In genomic region chr1:69475021-69475420, GRCh38 we compare ENCODE assay signal across 19 cellular contexts.
DNase-seq lines count a peak whose midpoint lies in the region; ATAC-seq and TF ChIP-seq lines count a peak whose summit lies in the region.
"Had no signal": no experiment of that assay in that cellular context is flagged by ENCODE, and none has a peak within 500 bp of the region (broad histone marks: within the 10 kb centered on the region; RNA-seq: fewer than 3 reads in every experiment).

No MANE protein-coding gene starts in this region.

- H3K4me1 ChIP-seq in foreskin keratinocyte (peaks cover 6% of the 10 kb centered on the region), neural progenitor cell (peaks cover 5% of the 10 kb centered on the region)

- H3K4me3 ChIP-seq in neural progenitor cell = no peak overlapping the region
- H3K4me3 ChIP-seq: GM12878 had no signal

- peak overlapping the region; percentile 15 for H3K27ac Mint-ChIP-seq in neural progenitor cell
- H3K27ac Mint-ChIP-seq in activated CD4-positive, alpha-beta T cell treated with anti-CD3 and anti-CD28 coated beads, Interleukin-2, amount 10 ng/mL, durations not matched to agents 24 days and 14 days = no peak overlapping the region
- H3K27ac Mint-ChIP-seq: B cell; CD4-positive, alpha-beta T cell; HFFc6 had no signal

- no peak overlapping the region for H3K9ac ChIP-seq in neural progenitor cell

- H3K9me3 ChIP-seq in neural progenitor cell (ENCODE audit: low read depth) = no peaks in the 10 kb centered on the region

- ATAC-seq in foreskin keratinocyte = peak; percentile 99
- ATAC-seq in HG03457 (IDR thresholded peaks at IDR 0.05; ENCODE audit: unreplicated experiment) = no peak
- ATAC-seq: GM12878 had no signal

- DNase-seq in M059J (ENCODE audit: low read depth) = peak; percentile 29
- DNase-seq in astrocyte of the hippocampus (ENCODE audit: low read depth, low spot score) = peak; percentile 10
- DNase-seq in foreskin keratinocyte = peak; percentile 91 to 96
- no peak for DNase-seq in neural progenitor cell (ENCODE audit: low spot score)
- no peak for DNase-seq in activated CD4-positive, CD25-positive, alpha-beta regulatory T cell treated with anti-CD3 and anti-CD28 coated beads, Interleukin-2, amount 50 U/mL, for 72 hours
- DNase-seq in activated CD4-positive, alpha-beta T cell treated with anti-CD3 and anti-CD28 coated beads, Interleukin-2, amount 10 ng/mL, durations not matched to agents 24 days and 14 days = no peak
- DNase-seq in activated CD4-positive, alpha-beta T cell treated with anti-CD3 and anti-CD28 coated beads, Interleukin-2, amount 50 U/mL, for 4 hours = no peak
- DNase-seq: ACHN; C1 segment of cervical spinal cord; Calu3; CD4-positive, alpha-beta T cell; DMS 273 treated with DMSO at 0.1 percent for 48 hours; DMS79; HCEC 1CT; HFFc6 had no signal

- no peaks in the 10 kb centered on the region for H3K9me3 Mint-ChIP-seq in neural progenitor cell
- H3K9me3 Mint-ChIP-seq in activated CD4-positive, alpha-beta T cell treated with anti-CD3 and anti-CD28 coated beads, Interleukin-2, amount 10 ng/mL, durations not matched to agents 24 days and 14 days = no peaks in the 10 kb centered on the region

- no peaks in the 10 kb centered on the region for H3K79me2 ChIP-seq in neural progenitor cell (ENCODE audit: low read depth)

- no peaks in the 10 kb centered on the region for H4K20me1 ChIP-seq in neural progenitor cell (ENCODE audit: low read depth)

- no peaks in the 10 kb centered on the region for H3F3A ChIP-seq in neural progenitor cell (ENCODE audit: low read depth)

- H3K36me3 ChIP-seq in neural progenitor cell = no peaks in the 10 kb centered on the region

- H3K27ac ChIP-seq in foreskin keratinocyte = peak overlapping the region; percentile 66
- no peak overlapping the region for H3K27ac ChIP-seq in neural progenitor cell
- H3K27ac ChIP-seq: HL-60 had no signal

- no peaks in the 10 kb centered on the region for H3K36me3 Mint-ChIP-seq in neural progenitor cell
- no peaks in the 10 kb centered on the region for H3K36me3 Mint-ChIP-seq in activated CD4-positive, alpha-beta T cell treated with anti-CD3 and anti-CD28 coated beads, Interleukin-2, amount 10 ng/mL, durations not matched to agents 24 days and 14 days (ENCODE audit: low read depth)

- peaks cover 7% of the 10 kb centered on the region for H3K4me1 Mint-ChIP-seq in neural progenitor cell
- H3K4me1 Mint-ChIP-seq in activated CD4-positive, alpha-beta T cell treated with anti-CD3 and anti-CD28 coated beads, Interleukin-2, amount 10 ng/mL, durations not matched to agents 24 days and 14 days = no peaks in the 10 kb centered on the region
- H3K4me1 Mint-ChIP-seq: B cell had no signal

- H3K4me2 ChIP-seq in neural progenitor cell = no peak overlapping the region

- no peaks in the 10 kb centered on the region for H3K27me3 Mint-ChIP-seq in neural progenitor cell (ENCODE audit: insufficient read depth, low read depth)
- no peaks in the 10 kb centered on the region for H3K27me3 Mint-ChIP-seq in activated CD4-positive, alpha-beta T cell treated with anti-CD3 and anti-CD28 coated beads, Interleukin-2, amount 10 ng/mL, durations not matched to agents 24 days and 14 days
- H3K27me3 Mint-ChIP-seq: B cell; CD4-positive, alpha-beta T cell had no signal

- no peak overlapping the region for H2AFZ ChIP-seq in neural progenitor cell (replicated peaks)

- H3K27me3 ChIP-seq in foreskin keratinocyte (no peaks in the 10 kb centered on the region), neural progenitor cell (no peaks in the 10 kb centered on the region)

- H3K4me3 Mint-ChIP-seq in neural progenitor cell = no peak overlapping the region
- no peak overlapping the region for H3K4me3 Mint-ChIP-seq in activated CD4-positive, alpha-beta T cell treated with anti-CD3 and anti-CD28 coated beads, Interleukin-2, amount 10 ng/mL, durations not matched to agents 24 days and 14 days
- H3K4me3 Mint-ChIP-seq: B cell; CD4-positive, alpha-beta T cell; HFFc6 had no signal

- intact Hi-C loops in activated CD4-positive, alpha-beta T cell treated with anti-CD3 and anti-CD28 coated beads, Interleukin-2, amount 10 ng/mL, durations not matched to agents 24 days and 14 days (cut with micrococcal nuclease) = no loop called here

- TF ChIP-seq CTCF in foreskin keratinocyte (conservative IDR thresholded peaks at IDR 0.05) (no peak), neural progenitor cell (IDR thresholded peaks at IDR 0.05) (no peak)

Comparison
In these comparisons a context has a peak if more than half of its experiments do, and no peak if none do; other contexts are left out.
1. DNase-seq: peak in M059J (single experiment), astrocyte of the hippocampus (single experiment) and foreskin keratinocyte (2 of 2); none in neural progenitor cell (single experiment), activated CD4-positive, CD25-positive, alpha-beta regulatory T cell treated with anti-CD3 and anti-CD28 coated beads, Interleukin-2, amount 50 U/mL, for 72 hours (single experiment), activated CD4-positive, alpha-beta T cell treated with anti-CD3 and anti-CD28 coated beads, Interleukin-2, amount 10 ng/mL, durations not matched to agents 24 days and 14 days (single experiment) and activated CD4-positive, alpha-beta T cell treated with anti-CD3 and anti-CD28 coated beads, Interleukin-2, amount 50 U/mL, for 4 hours (0 of 2).